In genomic region chr1:168603501-168604107, GRCh38 we compare ENCODE assay signal across 9 cellular contexts. TPM values are rescaled to one million over a fixed set of nuclear protein-coding genes. Genes with fewer than 3 reads are reported as not detected.
A peak's percentile ranks its signal among the peaks of the same experiment; 100 is the strongest.
DNase-seq lines count a peak whose midpoint lies in the region; ATAC-seq and TF ChIP-seq lines count a peak whose summit lies in the region.
"Had no signal": no experiment of that assay in that cellular context is flagged by ENCODE, and none has a peak within 500 bp of the region (broad histone marks: within the 10 kb centered on the region; RNA-seq: fewer than 3 reads in every experiment).

No MANE protein-coding gene starts in this region.

- peak; percentile 87 for TF ChIP-seq CTCF in GM12872 (IDR thresholded peaks at IDR 0.05; ENCODE audit: insufficient read depth, low read depth, low read length)
- peak; percentile 94 for TF ChIP-seq CTCF in chondrocyte (IDR thresholded peaks at IDR 0.05)

- no peaks in the 10 kb centered on the region for H3K36me3 Mint-ChIP-seq in chondrocyte (ENCODE audit: low read depth)

- H3K9me3 Mint-ChIP-seq in chondrocyte (ENCODE audit: low read depth), result no peaks in the 10 kb centered on the region

- no peaks in the 10 kb centered on the region for H3K27me3 Mint-ChIP-seq in chondrocyte (ENCODE audit: low read depth)

- peaks cover 23% of the 10 kb centered on the region for H3K4me1 Mint-ChIP-seq in chondrocyte (ENCODE audit: low read depth)

- DNase-seq in NCI-H460 (ENCODE audit: extremely low read depth, low read depth), result peak; percentile 72
- peak; percentile 57 to 62 for DNase-seq in activated CD4-positive, alpha-beta T cell treated with anti-CD3 and anti-CD28 coated beads for 4 hours
- DNase-seq in chondrocyte (ENCODE audit: low spot score), result no peak
- DNase-seq in left lobe of liver (ENCODE audit: low spot score), result peak; percentile 75
- peak; percentile 1 to 61 (median 17) for DNase-seq in stimulated activated CD4-positive, alpha-beta T cell treated with anti-CD3 and anti-CD28 coated beads, TNF-alpha, amount 100 ng/mL, for 1 hour (ENCODE audit: low read depth in 3 of 3, low spot score in 1 of 3)

- ATAC-seq in HG03039 (IDR thresholded peaks at IDR 0.05; ENCODE audit: unreplicated experiment) (peak; percentile 62), left lobe of liver (peak; percentile 100), HG03469 (IDR thresholded peaks at IDR 0.05; ENCODE audit: unreplicated experiment) (no peak)

- H3K4me3 Mint-ChIP-seq in chondrocyte (ENCODE audit: unreplicated experiment), result no peak overlapping the region

- H3K27ac Mint-ChIP-seq in chondrocyte (ENCODE audit: unreplicated experiment), result no peak overlapping the region

RNA-seq across cellular contexts. Expression of gene XCL1, which starts 27.2 kb away (rescaled TPM):
- total RNA-seq in NCI-H460 (2014; rRNA removed; shearing (Covaris generic)), result not detected in 2 replicates
- not detected in 2 replicates for polyA plus RNA-seq in NCI-H460 (2014; cell fraction: nucleus; rRNA removed)
- total RNA-seq in chondrocyte, result 0.25 TPM in 1 of 3 replicates, not detected in the others
- 0.13 TPM for total RNA-seq in left lobe of liver
- total RNA-seq: frontal cortex had no signal

RNA-seq across cellular contexts. Expression of gene XCL2, which starts 59.8 kb away (rescaled TPM):
- not detected in 2 replicates for total RNA-seq in NCI-H460 (2014; rRNA removed; shearing (Covaris generic))
- polyA plus RNA-seq in NCI-H460 (2014; cell fraction: nucleus; rRNA removed), result not detected in 2 replicates
- total RNA-seq in chondrocyte, result not detected in 3 replicates
- not detected for total RNA-seq in left lobe of liver
- total RNA-seq: frontal cortex had no signal
